8 cellular contexts compared by ENCODE assay signal in genomic region chr5:142012186-142012785, GRCh38. TPM values are rescaled to one million over a fixed set of nuclear protein-coding genes. Genes with fewer than 3 reads are reported as not detected.
DNase-seq lines count a peak whose midpoint lies in the region; ATAC-seq and TF ChIP-seq lines count a peak whose summit lies in the region.

No MANE protein-coding gene starts in this region.

- H3K4me3 ChIP-seq in effector memory CD4-positive, alpha-beta T cell (ENCODE audit: insufficient read depth, low read depth, low read length, poor library complexity, severe bottlenecking), result peak overlapping the region; percentile 67

- peak overlapping the region; percentile 69 for H3K27ac ChIP-seq in effector memory CD4-positive, alpha-beta T cell (ENCODE audit: insufficient read depth, low read length, poor library complexity, severe bottlenecking)

- H3K9me3 ChIP-seq in effector memory CD4-positive, alpha-beta T cell (ENCODE audit: control insufficient read depth, low read length), result no peaks in the 10 kb centered on the region

- H3K36me3 Mint-ChIP-seq in mesothelial cell of epicardium, result peaks cover 16% of the 10 kb centered on the region
- H3K36me3 Mint-ChIP-seq in stimulated activated effector memory CD8-positive, alpha-beta T cell treated with anti-CD3 and anti-CD28 coated beads, Interleukin-12 subunit alpha, Interleukin-12 subunit beta, amount 100 ng/mL, for 72 hours, result peaks cover 36% of the 10 kb centered on the region

- no peak for ATAC-seq in stimulated activated effector memory CD8-positive, alpha-beta T cell treated with anti-CD3 and anti-CD28 coated beads, Interleukin-12 subunit alpha, Interleukin-12 subunit beta, amount 100 ng/mL, for 72 hours

- H3K4me3 Mint-ChIP-seq in mesothelial cell of epicardium, result peak overlapping the region; percentile 81
- H3K4me3 Mint-ChIP-seq in stimulated activated effector memory CD8-positive, alpha-beta T cell treated with anti-CD3 and anti-CD28 coated beads, Interleukin-12 subunit alpha, Interleukin-12 subunit beta, amount 100 ng/mL, for 72 hours, result peak overlapping the region; percentile 75

- peaks cover 39% of the 10 kb centered on the region for H3K4me1 ChIP-seq in effector memory CD4-positive, alpha-beta T cell (ENCODE audit: control insufficient read depth, insufficient read depth, low read length, poor library complexity, severe bottlenecking)

- DNase-seq in DMS53 treated with DMSO at 0.1 percent for 48 hours (lab: John Stamatoyannopoulos, UW; ENCODE audit: unreplicated experiment), result peak; percentile 22
- peak; percentile 38 for DNase-seq in LoVo (ENCODE audit: low spot score)
- peak; percentile 30 to 52 for DNase-seq in activated CD4-positive, alpha-beta T cell treated with anti-CD3 and anti-CD28 coated beads, Interleukin-2, amount 50 U/mL, for 24 hours (ENCODE audit: low read depth in 1 of 2, low spot score in 1 of 2)
- peak in 1 of 3 donors; percentile 33 for DNase-seq in effector memory CD4-positive, alpha-beta T cell
- DNase-seq in mesothelial cell of epicardium (ENCODE audit: low spot score in 2 of 2, unreplicated experiment in 2 of 2), result peak in 1 of 2 experiments; percentile 46
- no peak for DNase-seq in stimulated activated effector memory CD8-positive, alpha-beta T cell treated with anti-CD3 and anti-CD28 coated beads, Interleukin-12 subunit alpha, Interleukin-12 subunit beta, amount 100 ng/mL, for 72 hours (ENCODE audit: low spot score in 2 of 2)
- DNase-seq in NCI-H2107 (lab: John Stamatoyannopoulos, UW), result no peak
- no peak for DNase-seq in NCI-H2171 treated with DMSO at 0.1 percent for 48 hours (lab: John Stamatoyannopoulos, UW)

- no peaks in the 10 kb centered on the region for H3K27me3 ChIP-seq in effector memory CD4-positive, alpha-beta T cell (replicated peaks; ENCODE audit: control insufficient read depth, insufficient read depth, low read length, poor library complexity, severe bottlenecking)

- H3K4me1 Mint-ChIP-seq in mesothelial cell of epicardium, result peaks cover 13% of the 10 kb centered on the region
- H3K4me1 Mint-ChIP-seq in stimulated activated effector memory CD8-positive, alpha-beta T cell treated with anti-CD3 and anti-CD28 coated beads, Interleukin-12 subunit alpha, Interleukin-12 subunit beta, amount 100 ng/mL, for 72 hours, result peaks cover 63% of the 10 kb centered on the region

- no peak for TF ChIP-seq CTCF in mesothelial cell of epicardium (IDR thresholded peaks at IDR 0.05; ENCODE audit: unreplicated experiment)

- H3K27me3 Mint-ChIP-seq in mesothelial cell of epicardium (ENCODE audit: low read depth), result peaks cover 1% of the 10 kb centered on the region

- H3K27ac Mint-ChIP-seq in mesothelial cell of epicardium, result peak overlapping the region; percentile 66
- peak overlapping the region; percentile 84 for H3K27ac Mint-ChIP-seq in stimulated activated effector memory CD8-positive, alpha-beta T cell treated with anti-CD3 and anti-CD28 coated beads, Interleukin-12 subunit alpha, Interleukin-12 subunit beta, amount 100 ng/mL, for 72 hours

- no peaks in the 10 kb centered on the region for H3K9me3 Mint-ChIP-seq in mesothelial cell of epicardium
- no peaks in the 10 kb centered on the region for H3K9me3 Mint-ChIP-seq in stimulated activated effector memory CD8-positive, alpha-beta T cell treated with anti-CD3 and anti-CD28 coated beads, Interleukin-12 subunit alpha, Interleukin-12 subunit beta, amount 100 ng/mL, for 72 hours

- peaks cover 4% of the 10 kb centered on the region for H3K36me3 ChIP-seq in effector memory CD4-positive, alpha-beta T cell (ENCODE audit: control insufficient read depth, insufficient read depth, low read length)

RNA-seq across cellular contexts. Expression of gene GNPDA1, which starts 0.5 kb away (rescaled TPM):
- 55.0 to 56.6 TPM (median 55.1 TPM) in 3 replicates for total RNA-seq in mesothelial cell of epicardium

RNA-seq across cellular contexts. Expression of gene RNF14, which starts 43.4 kb away (rescaled TPM):
- 34.0 to 36.5 TPM (median 35.1 TPM) in 3 replicates for total RNA-seq in mesothelial cell of epicardium

RNA-seq across cellular contexts. Expression of gene PCDH12, which starts 54.3 kb away (rescaled TPM):
- 0.07 to 0.29 TPM (median 0.18 TPM) in 3 replicates for total RNA-seq in mesothelial cell of epicardium

Comparison
In these comparisons a context has a peak if more than half of its experiments do, and no peak if none do; other contexts are left out.
1. DNase-seq: peak in DMS53 treated with DMSO at 0.1 percent for 48 hours (single experiment), LoVo (single experiment) and activated CD4-positive, alpha-beta T cell treated with anti-CD3 and anti-CD28 coated beads, Interleukin-2, amount 50 U/mL, for 24 hours (2 of 2); none in stimulated activated effector memory CD8-positive, alpha-beta T cell treated with anti-CD3 and anti-CD28 coated beads, Interleukin-12 subunit alpha, Interleukin-12 subunit beta, amount 100 ng/mL, for 72 hours (0 of 2), NCI-H2107 (single experiment) and NCI-H2171 treated with DMSO at 0.1 percent for 48 hours (single experiment).